8 cellular contexts compared by ENCODE assay signal in genomic region chr2:102618452-102619413, GRCh38. TPM values are rescaled to one million over a fixed set of nuclear protein-coding genes. Genes with fewer than 3 reads are reported as not detected.
DNase-seq lines count a peak whose midpoint lies in the region; ATAC-seq and TF ChIP-seq lines count a peak whose summit lies in the region.

No MANE protein-coding gene starts in this region.

- H3K27me3 ChIP-seq in Peyer's patch (no peaks in the 10 kb centered on the region), dorsolateral prefrontal cortex (peaks cover 0 to 66% (median 22%) of the 10 kb centered on the region in 45 donors), mucosa of rectum (ENCODE audit: control insufficient read depth in 2 of 2, insufficient read depth in 2 of 2, low read length in 2 of 2) (peaks cover 0 to 9% of the 10 kb centered on the region in 2 donors), thymus (ENCODE audit: control insufficient read depth, insufficient read depth) (peaks cover 32% of the 10 kb centered on the region)

- DNase-seq in ELR (ENCODE audit: low read depth) (peak; percentile 4), Peyer's patch (peak in 2 of 3 donors; percentile 59 to 78), dorsolateral prefrontal cortex (peak in 2 of 10 donors; percentile 22 to 41), cerebellar nuclear complex (lab: John Stamatoyannopoulos, UW) (no peak), SKM-1 (lab: John Stamatoyannopoulos, UW; ENCODE audit: unreplicated experiment) (no peak)

- H3K27ac ChIP-seq in Peyer's patch, result peak overlapping the region in 3 of 4 donors; percentile 63 to 85 (median 76)
- peak overlapping the region in 1 of 59 donors; percentile 33 for H3K27ac ChIP-seq in dorsolateral prefrontal cortex
- H3K27ac ChIP-seq in mucosa of rectum (ENCODE audit: low read depth in 2 of 2, low read length in 2 of 2), result peak overlapping the region; percentile 87 to 89
- no peak overlapping the region for H3K27ac ChIP-seq in thymus (ENCODE audit: low read depth)

- ATAC-seq in GM19467 (IDR thresholded peaks at IDR 0.05; ENCODE audit: unreplicated experiment), result no peak

- WGBS in thymus, result 5% methylated on average over 59 of the region's 59 CpGs

- H3K9me3 ChIP-seq in Peyer's patch (no peaks in the 10 kb centered on the region), mucosa of rectum (ENCODE audit: control insufficient read depth in 2 of 2, low read length in 2 of 2) (no peaks in the 10 kb centered on the region), thymus (ENCODE audit: control insufficient read depth) (no peaks in the 10 kb centered on the region)

- H3K4me3 ChIP-seq in Peyer's patch (peak overlapping the region; percentile 31 to 76 (median 51)), dorsolateral prefrontal cortex (peak overlapping the region; percentile 34 to 74 (median 58)), mucosa of rectum (ENCODE audit: low read length in 2 of 2) (peak overlapping the region; percentile 77 to 82), thymus (ENCODE audit: low read length) (peak overlapping the region; percentile 35)

- H3K4me1 ChIP-seq in Peyer's patch (peaks cover 0 to 37% (median 0%) of the 10 kb centered on the region in 4 donors), mucosa of rectum (ENCODE audit: control insufficient read depth in 2 of 2, insufficient read depth in 2 of 2, low read length in 2 of 2) (peaks cover 8 to 32% of the 10 kb centered on the region in 2 donors), thymus (ENCODE audit: control insufficient read depth, insufficient read depth, low read length) (no peaks in the 10 kb centered on the region)

- TF ChIP-seq POLR2A in Peyer's patch (IDR thresholded peaks at IDR 0.05), result no peak

- intact Hi-C loops in dorsolateral prefrontal cortex (cut with DNase I), result loop anchor here (10.0 kb wide), 1 partner anchor 144 kb away; the partner anchor contains the start of gene SLC9A4 (in 2 of the 2)

- H3K9ac ChIP-seq in mucosa of rectum (ENCODE audit: low read depth in 1 of 2, low read length in 2 of 2), result peak overlapping the region; percentile 60 to 91

- H3K36me3 ChIP-seq in Peyer's patch, result no peaks in the 10 kb centered on the region
- no peaks in the 10 kb centered on the region for H3K36me3 ChIP-seq in mucosa of rectum (ENCODE audit: control insufficient read depth in 2 of 2, insufficient read depth in 2 of 2, low read length in 2 of 2)
- no peaks in the 10 kb centered on the region for H3K36me3 ChIP-seq in thymus (ENCODE audit: control insufficient read depth, insufficient read depth)

- no peak for TF ChIP-seq CTCF in Peyer's patch (IDR thresholded peaks at IDR 0.05)
- no peak for TF ChIP-seq CTCF in dorsolateral prefrontal cortex (IDR thresholded peaks at IDR 0.05 in 54 of 56, conservative IDR thresholded peaks at IDR 0.05 in 2 of 56; ENCODE audit: low read depth in 1 of 56, partially characterized antibody in 56 of 56)

RNA-seq across cellular contexts. Expression of gene SLC9A2, which starts 0.6 kb away (rescaled TPM):
- total RNA-seq in Peyer's patch (10 to 100 TPM; 12.4 to 20.7 (median 20.0) TPM), dorsolateral prefrontal cortex (1 to 10 TPM in 100 of 120 experiments, under 1 TPM in 20; 0.42 to 6.4 (median 1.6) TPM)
- polyA plus RNA-seq in thymus, result 0.75 TPM

Comparison
In these comparisons a context has a peak if more than half of its experiments do, and no peak if none do; other contexts are left out.
1. DNase-seq: peak in ELR (single experiment) and Peyer's patch (2 of 3); none in cerebellar nuclear complex (0 of 2) and SKM-1 (single experiment).
2. Peak in every context shown above with its lines, with median percentiles within 50 percentile points of each other: H3K4me3 ChIP-seq.